In the genomic region with DNA sequence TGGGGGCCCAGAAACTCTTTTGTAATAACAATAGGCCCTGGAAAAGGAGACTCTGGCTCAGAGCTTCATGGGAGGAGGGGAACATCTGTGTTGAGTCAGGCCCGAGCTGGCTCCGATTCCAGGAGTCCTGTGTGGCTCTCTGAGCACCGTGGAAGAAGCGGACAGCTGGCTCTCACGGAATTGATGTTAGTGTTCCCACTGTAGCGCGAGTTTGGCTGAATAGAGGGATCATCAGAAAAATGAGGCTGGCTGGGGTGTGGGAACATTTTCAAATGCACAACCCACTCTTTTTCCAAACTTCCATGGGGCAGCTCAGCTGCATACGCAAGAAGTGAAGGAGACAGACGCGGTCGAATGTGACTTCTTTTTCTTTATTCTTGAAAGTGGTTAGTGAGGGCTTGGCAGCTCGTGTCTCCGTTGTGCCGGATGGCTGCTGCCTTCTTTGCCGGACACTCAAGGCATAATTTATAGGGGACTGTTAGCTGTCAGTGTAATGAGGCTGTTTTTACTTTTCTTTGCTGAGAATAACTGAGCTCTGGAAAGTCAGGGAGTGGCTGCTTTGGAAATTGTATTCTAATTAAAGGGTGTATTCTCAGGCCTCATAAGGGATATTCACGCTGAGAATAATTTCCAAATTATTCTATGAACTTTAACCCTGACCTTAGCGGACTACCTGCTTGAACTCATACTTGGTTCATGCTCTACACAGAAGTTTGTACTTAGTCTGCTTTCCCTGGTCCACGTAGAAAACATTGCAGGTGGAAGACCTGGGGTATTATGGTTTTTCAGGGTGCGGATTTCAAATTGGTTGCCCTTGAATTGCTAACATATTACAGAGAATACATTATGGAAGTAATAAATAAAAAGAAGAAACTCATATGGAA, we compare ENCODE assay signal across 11 cellular contexts. TPM values are rescaled to one million over a fixed set of nuclear protein-coding genes. Genes with fewer than 3 reads are reported as not detected.
DNase-seq lines count a peak whose midpoint lies in the region; ATAC-seq, FAIRE-seq and TF ChIP-seq lines count a peak whose summit lies in the region.
"Had no signal": no experiment of that assay in that cellular context is flagged by ENCODE, and none has a peak within 500 bp of the region (broad histone marks: within the 10 kb centered on the region; RNA-seq: fewer than 3 reads in every experiment).

No MANE protein-coding gene starts in this region.

- H2AFZ ChIP-seq in endothelial cell of umbilical vein (ENCODE audit: low read depth, low read length), result peak overlapping the region; percentile 17

- DNase-seq in activated CD4-positive, alpha-beta T cell treated with anti-CD3 and anti-CD28 coated beads for 36 hours, result no peak
- no peak for DNase-seq in activated CD4-positive, alpha-beta T cell treated with anti-CD3 and anti-CD28 coated beads for 48 hours
- DNase-seq in endothelial cell of umbilical vein (ENCODE audit: low read depth, low spot score), result peak; percentile 60
- peak; percentile 30 for DNase-seq in mesendoderm
- DNase-seq in transverse colon, result peak; percentile 43
- no peak for DNase-seq in T-helper 2 cell
- DNase-seq in H54 (ENCODE audit: insufficient read length, low spot score), result no peak
- DNase-seq: Kasumi-1; stimulated activated CD4-positive, alpha-beta T cell treated with anti-CD3 and anti-CD28 coated beads, Interleukin-4, amount 100 ng/mL, for 24 hours had no signal

- ATAC-seq in activated CD4-positive, alpha-beta T cell treated with anti-CD3 and anti-CD28 coated beads for 36 hours, result no peak
- ATAC-seq in HG02870 (IDR thresholded peaks at IDR 0.05; ENCODE audit: unreplicated experiment), result no peak

- peak overlapping the region; percentile 42 for H3K56ac ChIP-seq in mesendoderm (ENCODE audit: low read length)

- H4K8ac ChIP-seq in mesendoderm (ENCODE audit: low read depth, low read length), result no peak overlapping the region

- H3K4me3 Mint-ChIP-seq in activated CD4-positive, alpha-beta T cell treated with anti-CD3 and anti-CD28 coated beads for 36 hours, result no peak overlapping the region

- FAIRE-seq in endothelial cell of umbilical vein (lab: Jason Lieb, UNC), result peak; percentile 72
- FAIRE-seq in H54 (lab: Jason Lieb, UNC), result no peak
- FAIRE-seq: TTC549 had no signal

- H3K27me3 ChIP-seq in endothelial cell of umbilical vein (ENCODE audit: control insufficient read depth in 2 of 2, insufficient read depth in 2 of 2, low read length in 2 of 2) (no peaks in the 10 kb centered on the region), mesendoderm (ENCODE audit: insufficient read depth, low read length, poor library complexity) (no peaks in the 10 kb centered on the region), transverse colon (no peaks in the 10 kb centered on the region)

- in situ Hi-C loops in transverse colon (cut with MboI; ENCODE audit: low pct_ligation_motif_present in 1 of 4, low pct_unique_long_range_greater_than_20kb in 1 of 4, low sequenced_read_pairs in 3 of 4), result no loop called here

- H3K9me3 Mint-ChIP-seq in activated CD4-positive, alpha-beta T cell treated with anti-CD3 and anti-CD28 coated beads for 36 hours (ENCODE audit: low read depth), result peaks cover 2% of the 10 kb centered on the region

- no peak overlapping the region for H4K5ac ChIP-seq in mesendoderm (ENCODE audit: low read length)

- no peaks in the 10 kb centered on the region for H3K36me3 ChIP-seq in endothelial cell of umbilical vein (ENCODE audit: control insufficient read depth in 2 of 2, extremely low read depth in 1 of 2, insufficient read depth in 2 of 2, low read length in 2 of 2)
- H3K36me3 ChIP-seq in mesendoderm (ENCODE audit: control insufficient read depth, insufficient read depth, low read length), result no peaks in the 10 kb centered on the region
- H3K36me3 ChIP-seq in transverse colon, result no peaks in the 10 kb centered on the region

- POLR2A ChIA-PET in activated CD4-positive, alpha-beta T cell treated with anti-CD3 and anti-CD28 coated beads for 36 hours (lab: Charles Lee), result no interaction called here
- POLR2A ChIA-PET in endothelial cell of umbilical vein (lab: Charles Lee), result no interaction called here

- H3K4me1 ChIP-seq in endothelial cell of umbilical vein (ENCODE audit: control insufficient read depth, extremely low read depth, insufficient read depth, low read length) (no peaks in the 10 kb centered on the region), mesendoderm (ENCODE audit: control insufficient read depth, low read depth, low read length) (peaks cover 4% of the 10 kb centered on the region), transverse colon (peaks cover 0 to 18% (median 2%) of the 10 kb centered on the region in 4 donors)

- no peak overlapping the region for H2BK15ac ChIP-seq in mesendoderm (replicated peaks; ENCODE audit: low read depth)

- peaks cover 1% of the 10 kb centered on the region for H3K79me1 ChIP-seq in mesendoderm (ENCODE audit: low read length)

- dilution Hi-C loops in endothelial cell of umbilical vein (cut with MboI; ENCODE audit: extremely low pct_ligation_motif_present, low sequenced_read_pairs), result no loop called here

- H3K9ac ChIP-seq in endothelial cell of umbilical vein (replicated peaks; ENCODE audit: extremely low read depth, insufficient read depth, low read length), result no peak overlapping the region
- no peak overlapping the region for H3K9ac ChIP-seq in mesendoderm (ENCODE audit: low read length)

- H2BK120ac ChIP-seq in mesendoderm (ENCODE audit: low read depth, low read length), result no peak overlapping the region

- H2BK5ac ChIP-seq in mesendoderm (ENCODE audit: low read length), result no peak overlapping the region

- H3K27me3 Mint-ChIP-seq in activated CD4-positive, alpha-beta T cell treated with anti-CD3 and anti-CD28 coated beads for 36 hours, result no peaks in the 10 kb centered on the region

- H3K9me3 ChIP-seq in endothelial cell of umbilical vein (replicated peaks; ENCODE audit: control insufficient read depth, insufficient read depth, low read length) (no peaks in the 10 kb centered on the region), transverse colon (no peaks in the 10 kb centered on the region)

- no peak for TF ChIP-seq CTCF in endothelial cell of umbilical vein (IDR thresholded peaks at IDR 0.05; ENCODE audit: extremely low read depth in 1 of 2, insufficient read depth in 1 of 2, low read depth in 1 of 2, low read length in 2 of 2)
- no peak for TF ChIP-seq CTCF in transverse colon (IDR thresholded peaks at IDR 0.05)

- H3K23ac ChIP-seq in mesendoderm (ENCODE audit: low read length), result no peak overlapping the region

- BruUV-seq in endothelial cell of umbilical vein (replicated peaks; lab: Mats Ljungman, UMichigan), result no TSS peak

- peaks cover 78% of the 10 kb centered on the region for H3K4me1 Mint-ChIP-seq in activated CD4-positive, alpha-beta T cell treated with anti-CD3 and anti-CD28 coated beads for 36 hours

- H3K9me1 ChIP-seq in endothelial cell of umbilical vein (replicated peaks; ENCODE audit: control insufficient read depth, extremely low read depth, insufficient read depth, low read length), result no peaks in the 10 kb centered on the region

- CTCF ChIA-PET in activated CD4-positive, alpha-beta T cell treated with anti-CD3 and anti-CD28 coated beads for 36 hours (lab: Charles Lee), result interaction anchor here (1.1 to 1.8 kb wide), 4 partner anchors 8 to 106 kb away, joined by 3 to 6 read pairs (median 4); no protein-coding TSS in a partner anchor
- CTCF ChIA-PET in endothelial cell of umbilical vein (lab: Charles Lee), result interaction anchor here (0.6 to 1.2 kb wide), 4 partner anchors 22 to 664 kb away, joined by 3 to 4 read pairs (median 3); no protein-coding TSS in a partner anchor

- no peak overlapping the region for H3K4ac ChIP-seq in mesendoderm (ENCODE audit: low read depth, low read length)

- H3K79me2 ChIP-seq in endothelial cell of umbilical vein (ENCODE audit: control insufficient read depth, insufficient read depth, low read length), result no peaks in the 10 kb centered on the region
- H3K79me2 ChIP-seq in mesendoderm (ENCODE audit: control insufficient read depth, insufficient read depth, low read length), result peaks cover 2% of the 10 kb centered on the region

- H3K27ac ChIP-seq in endothelial cell of umbilical vein (ENCODE audit: insufficient read depth, low read depth, low read length), result no peak overlapping the region
- no peak overlapping the region for H3K27ac ChIP-seq in mesendoderm (ENCODE audit: low read depth, low read length)
- peak overlapping the region; percentile 66 to 77 (median 73) for H3K27ac ChIP-seq in transverse colon

- H3K4me2 ChIP-seq in endothelial cell of umbilical vein (ENCODE audit: insufficient read depth, low read length) (peak overlapping the region; percentile 7), mesendoderm (ENCODE audit: low read length) (no peak overlapping the region)

- TF ChIP-seq EP300 in transverse colon (IDR thresholded peaks at IDR 0.05; ENCODE audit: low read depth), result no peak

- H3K18ac ChIP-seq in mesendoderm (ENCODE audit: low read length), result peak overlapping the region; percentile 52

- no peak overlapping the region for H3K4me3 ChIP-seq in endothelial cell of umbilical vein (replicated peaks in 1 of 3; ENCODE audit: insufficient read depth in 1 of 3, low read depth in 1 of 3, low read length in 3 of 3)
- H3K4me3 ChIP-seq in mesendoderm (ENCODE audit: low read length), result no peak overlapping the region
- H3K4me3 ChIP-seq in transverse colon, result peak overlapping the region in 2 of 4 donors; percentile 2 to 14

- H3K27ac Mint-ChIP-seq in activated CD4-positive, alpha-beta T cell treated with anti-CD3 and anti-CD28 coated beads for 36 hours, result peak overlapping the region; percentile 17

- intact Hi-C loops in activated CD4-positive, alpha-beta T cell treated with anti-CD3 and anti-CD28 coated beads for 36 hours (cut with DNase I, micrococcal nuclease), result no loop called here
- intact Hi-C loops in endothelial cell of umbilical vein (cut with micrococcal nuclease) (no loop called here), transverse colon (cut with DNase I; ENCODE audit: low total_unique reads) (no loop called here)

- H3K36me3 Mint-ChIP-seq in activated CD4-positive, alpha-beta T cell treated with anti-CD3 and anti-CD28 coated beads for 36 hours (ENCODE audit: low read depth), result peaks cover 74% of the 10 kb centered on the region

- TF ChIP-seq POLR2A in endothelial cell of umbilical vein (IDR thresholded peaks at IDR 0.05; ENCODE audit: low read depth, low read length) (no peak), transverse colon (IDR thresholded peaks at IDR 0.05) (no peak), H54 (IDR thresholded peaks at IDR 0.05; ENCODE audit: low read depth, low read length) (no peak)

- no CpG with 5 or more reads among the region's 19 CpGs for WGBS in mesendoderm (ENCODE audit: extremely low coverage, insufficient coverage, low lambda C conversion rate)
- WGBS in transverse colon (ENCODE audit: low coverage in 1 of 2), 2 donors, result 70 to 78% methylated on average over 5 to 19 of the region's 19 CpGs

- H2AK5ac ChIP-seq in mesendoderm (ENCODE audit: low read length), result no peak overlapping the region

- no peaks in the 10 kb centered on the region for H4K20me1 ChIP-seq in endothelial cell of umbilical vein (replicated peaks; ENCODE audit: control insufficient read depth, extremely low read depth, insufficient read depth, low read length)

RNA-seq across cellular contexts. Expression of a gene that starts 23.1 kb away (rescaled TPM):
- total RNA-seq in activated CD4-positive, alpha-beta T cell treated with anti-CD3 and anti-CD28 coated beads for 36 hours, result 100 to 1,000 TPM in 1 of 2 experiments, 10 to 100 TPM in 1; 68.4 to 113 TPM
- total RNA-seq in endothelial cell of umbilical vein, result 13.7 and 14.2 TPM in 2 replicates
- 4.0 and 6.5 TPM in 2 replicates for polyA plus RNA-seq in endothelial cell of umbilical vein
- 7.1 and 8.2 TPM in 2 replicates for polyA plus RNA-seq in endothelial cell of umbilical vein (2011; cell fraction: cytosol; rRNA removed)
- polyA plus RNA-seq in endothelial cell of umbilical vein (2011; cell fraction: nucleus; rRNA removed), result 5.5 and 6.9 TPM in 2 replicates
- polyA plus RNA-seq in endothelial cell of umbilical vein (2012), result 7.8 and 13.1 TPM in 2 replicates
- 20.1 and 26.7 TPM in 2 replicates for polyA minus RNA-seq in endothelial cell of umbilical vein
- polyA minus RNA-seq in endothelial cell of umbilical vein (2011; cell fraction: cytosol; rRNA and poly(A)+ RNA removed), result 27.8 TPM
- 7.7 and 16.2 TPM in 2 replicates for polyA minus RNA-seq in endothelial cell of umbilical vein (2011; cell fraction: nucleus; rRNA and poly(A)+ RNA removed)
- 15.2 TPM for polyA plus RNA-seq in mesendoderm (2013, experiment 1 of 2)
- polyA plus RNA-seq in mesendoderm (2013, experiment 2 of 2), result 15.7 TPM
- total RNA-seq in transverse colon, result 10 to 100 TPM in 2 of 4 donors, 1 to 10 TPM in 2; 4.5 to 14.8 (median 9.6) TPM

Comparison
In these comparisons a context has a peak if more than half of its experiments do, and no peak if none do; other contexts are left out.
1. DNase-seq: peak in endothelial cell of umbilical vein (single experiment), mesendoderm (single experiment) and transverse colon (single experiment); none in activated CD4-positive, alpha-beta T cell treated with anti-CD3 and anti-CD28 coated beads for 36 hours (single experiment), activated CD4-positive, alpha-beta T cell treated with anti-CD3 and anti-CD28 coated beads for 48 hours (single experiment), T-helper 2 cell (0 of 5) and H54 (single experiment).
2. H3K27ac ChIP-seq: peak in transverse colon (4 of 4); none in endothelial cell of umbilical vein (single experiment) and mesendoderm (single experiment).